In the genomic region with DNA sequence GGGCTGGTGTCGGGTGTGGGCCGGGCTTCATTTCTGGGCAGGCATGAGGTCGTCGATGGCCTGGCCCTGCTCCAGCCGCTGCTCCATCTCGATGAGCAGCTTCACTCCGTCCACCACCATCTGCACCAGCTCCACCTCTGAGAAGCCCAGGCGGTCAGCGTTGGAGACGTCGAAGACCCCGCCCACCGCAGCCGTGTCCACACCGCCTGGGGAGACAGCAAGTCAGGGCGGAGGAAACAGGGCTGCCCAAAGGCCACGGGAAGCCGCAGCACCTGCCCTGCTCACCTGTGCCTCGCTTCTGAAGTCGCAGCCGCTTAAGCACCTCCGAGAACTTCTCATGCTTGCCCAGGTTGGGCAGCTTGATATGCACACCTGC, we compare ENCODE assay signal across 9 cellular contexts. TPM values are rescaled to one million over a fixed set of nuclear protein-coding genes. Genes with fewer than 3 reads are reported as not detected.
DNase-seq lines count a peak whose midpoint lies in the region; ATAC-seq and TF ChIP-seq lines count a peak whose summit lies in the region.
"Had no signal": no experiment of that assay in that cellular context is flagged by ENCODE, and none has a peak within 500 bp of the region (broad histone marks: within the 10 kb centered on the region; RNA-seq: fewer than 3 reads in every experiment).

No MANE protein-coding gene starts in this region.

- no peak overlapping the region for H3K4me3 ChIP-seq in testis

- TF ChIP-seq POLR2A in testis (IDR thresholded peaks at IDR 0.05) = no peak

- no peaks in the 10 kb centered on the region for H3K9me3 ChIP-seq in testis

- no peak for ATAC-seq in left lobe of liver
- no peak for ATAC-seq in HG02870 (IDR thresholded peaks at IDR 0.05; ENCODE audit: unreplicated experiment)

- H3K27ac ChIP-seq in testis = peak overlapping the region; percentile 94 to 95

- H3K27ac Mint-ChIP-seq in activated T-helper 1 cell treated with anti-CD3 and anti-CD28 coated beads, Interleukin-12 subunit alpha, Interleukin-12 subunit beta, Interleukin-2, Interleukin-4 antibody, amounts not matched to agents 30 ng/mL and 10 ng/mL and 1 ng/mL, durations not matched to agents 14 hours and 24 hours and 36 hours = no peak overlapping the region

- no peaks in the 10 kb centered on the region for H3K9me3 Mint-ChIP-seq in activated T-helper 1 cell treated with anti-CD3 and anti-CD28 coated beads, Interleukin-12 subunit alpha, Interleukin-12 subunit beta, Interleukin-2, Interleukin-4 antibody, amounts not matched to agents 30 ng/mL and 10 ng/mL and 1 ng/mL, durations not matched to agents 14 hours and 24 hours and 36 hours

- DNase-seq in activated CD4-positive, alpha-beta T cell treated with anti-CD3 and anti-CD28 coated beads for 48 hours = peak; percentile 1
- DNase-seq in activated CD4-positive, alpha-beta T cell treated with anti-CD3 and anti-CD28 coated beads for 4 hours = no peak
- DNase-seq in activated T-helper 1 cell treated with anti-CD3 and anti-CD28 coated beads, Interleukin-12 subunit alpha, Interleukin-12 subunit beta, Interleukin-2, Interleukin-4 antibody, amounts not matched to agents 30 ng/mL and 10 ng/mL and 1 ng/mL, durations not matched to agents 14 hours and 24 hours and 36 hours (ENCODE audit: low spot score) = no peak
- DNase-seq in left lobe of liver (ENCODE audit: low spot score) = peak; percentile 49
- no peak for DNase-seq in testis
- no peak for DNase-seq in SIG-M5 treated with dmso at 0.1 percent for 504 hours (lab: John Stamatoyannopoulos, UW; ENCODE audit: unreplicated experiment)
- no peak for DNase-seq in GM19238 (ENCODE audit: insufficient read length, low spot score)
- DNase-seq: activated CD8-positive, alpha-beta memory T cell treated with anti-CD3 and anti-CD28 coated beads, Interleukin-2, amount 50 U/mL, for 48 hours had no signal

- H3K27me3 ChIP-seq in testis = no peaks in the 10 kb centered on the region

- intact Hi-C loops in activated T-helper 1 cell treated with anti-CD3 and anti-CD28 coated beads, Interleukin-12 subunit alpha, Interleukin-12 subunit beta, Interleukin-2, Interleukin-4 antibody, amounts not matched to agents 30 ng/mL and 10 ng/mL and 1 ng/mL, durations not matched to agents 14 hours and 24 hours and 36 hours (cut with micrococcal nuclease) = loop anchor here (10.0 kb wide), 1 partner anchor 185 kb away; a partner anchor contains a TSS
- intact Hi-C loops in testis (cut with DNase I; ENCODE audit: low total_unique reads) = no loop called here

- H3K36me3 Mint-ChIP-seq in activated T-helper 1 cell treated with anti-CD3 and anti-CD28 coated beads, Interleukin-12 subunit alpha, Interleukin-12 subunit beta, Interleukin-2, Interleukin-4 antibody, amounts not matched to agents 30 ng/mL and 10 ng/mL and 1 ng/mL, durations not matched to agents 14 hours and 24 hours and 36 hours (ENCODE audit: low read depth) = no peaks in the 10 kb centered on the region

- H3K27me3 Mint-ChIP-seq in activated T-helper 1 cell treated with anti-CD3 and anti-CD28 coated beads, Interleukin-12 subunit alpha, Interleukin-12 subunit beta, Interleukin-2, Interleukin-4 antibody, amounts not matched to agents 30 ng/mL and 10 ng/mL and 1 ng/mL, durations not matched to agents 14 hours and 24 hours and 36 hours (ENCODE audit: insufficient read depth) = peaks cover 19% of the 10 kb centered on the region

- H3K4me1 ChIP-seq in testis = peaks cover 46% of the 10 kb centered on the region

- no peaks in the 10 kb centered on the region for H3K36me3 ChIP-seq in testis (ENCODE audit: low read depth, missing control alignments)

- peak overlapping the region; percentile 64 for H3K4me3 Mint-ChIP-seq in activated T-helper 1 cell treated with anti-CD3 and anti-CD28 coated beads, Interleukin-12 subunit alpha, Interleukin-12 subunit beta, Interleukin-2, Interleukin-4 antibody, amounts not matched to agents 30 ng/mL and 10 ng/mL and 1 ng/mL, durations not matched to agents 14 hours and 24 hours and 36 hours

- H3K4me1 Mint-ChIP-seq in activated T-helper 1 cell treated with anti-CD3 and anti-CD28 coated beads, Interleukin-12 subunit alpha, Interleukin-12 subunit beta, Interleukin-2, Interleukin-4 antibody, amounts not matched to agents 30 ng/mL and 10 ng/mL and 1 ng/mL, durations not matched to agents 14 hours and 24 hours and 36 hours (ENCODE audit: low read depth) = peaks cover 6% of the 10 kb centered on the region

- no peak for TF ChIP-seq CTCF in testis (IDR thresholded peaks at IDR 0.05)

- 43 to 44% methylated on average over 15 to 22 of the region's 22 CpGs for WGBS in testis, 2 donors

RNA-seq across cellular contexts. Expression of a gene that starts 2.8 kb away (rescaled TPM):
- total RNA-seq in activated T-helper 1 cell treated with anti-CD3 and anti-CD28 coated beads, Interleukin-12 subunit alpha, Interleukin-12 subunit beta, Interleukin-2, Interleukin-4 antibody, amounts not matched to agents 30 ng/mL and 10 ng/mL and 1 ng/mL, durations not matched to agents 14 hours and 24 hours and 36 hours = 13.7 and 16.0 TPM in 2 replicates
- total RNA-seq in left lobe of liver (10.2 TPM), testis (1,000 to 10,000 TPM; 1,148 to 1,322 TPM)
- 504 TPM for polyA plus RNA-seq in testis (ENCODE audit: insufficient read depth, low read depth, low replicate concordance)

RNA-seq across cellular contexts. Expression of a gene that starts 9.2 kb away (rescaled TPM):
- 23.4 and 23.7 TPM in 2 replicates for total RNA-seq in activated T-helper 1 cell treated with anti-CD3 and anti-CD28 coated beads, Interleukin-12 subunit alpha, Interleukin-12 subunit beta, Interleukin-2, Interleukin-4 antibody, amounts not matched to agents 30 ng/mL and 10 ng/mL and 1 ng/mL, durations not matched to agents 14 hours and 24 hours and 36 hours
- total RNA-seq in left lobe of liver (6.0 TPM), testis (10 to 100 TPM; 19.1 to 29.8 TPM)
- 12.1 TPM for polyA plus RNA-seq in testis (ENCODE audit: insufficient read depth, low read depth, low replicate concordance)

RNA-seq across cellular contexts. Expression of a gene that starts 42.6 kb away (rescaled TPM):
- total RNA-seq in activated T-helper 1 cell treated with anti-CD3 and anti-CD28 coated beads, Interleukin-12 subunit alpha, Interleukin-12 subunit beta, Interleukin-2, Interleukin-4 antibody, amounts not matched to agents 30 ng/mL and 10 ng/mL and 1 ng/mL, durations not matched to agents 14 hours and 24 hours and 36 hours = 33.8 and 34.1 TPM in 2 replicates
- total RNA-seq in left lobe of liver (7.5 TPM), testis (100 to 1,000 TPM in 1 of 2 donors, 10 to 100 TPM in 1; 63.4 to 124 TPM)
- 202 TPM for polyA plus RNA-seq in testis (ENCODE audit: insufficient read depth, low read depth, low replicate concordance)

RNA-seq across cellular contexts. Expression of a gene that starts 42.9 kb away (rescaled TPM):
- total RNA-seq in activated T-helper 1 cell treated with anti-CD3 and anti-CD28 coated beads, Interleukin-12 subunit alpha, Interleukin-12 subunit beta, Interleukin-2, Interleukin-4 antibody, amounts not matched to agents 30 ng/mL and 10 ng/mL and 1 ng/mL, durations not matched to agents 14 hours and 24 hours and 36 hours = 37.2 and 39.7 TPM in 2 replicates
- total RNA-seq in left lobe of liver = 17.1 TPM
- total RNA-seq in testis = 10 to 100 TPM; 28.9 to 68.7 TPM
- polyA plus RNA-seq in testis (ENCODE audit: insufficient read depth, low read depth, low replicate concordance) = 152 TPM

Comparison
In these comparisons a context has a peak if more than half of its experiments do, and no peak if none do; other contexts are left out.
1. DNase-seq: peak in activated CD4-positive, alpha-beta T cell treated with anti-CD3 and anti-CD28 coated beads for 48 hours (single experiment) and left lobe of liver (single experiment); none in activated CD4-positive, alpha-beta T cell treated with anti-CD3 and anti-CD28 coated beads for 4 hours (0 of 2), activated T-helper 1 cell treated with anti-CD3 and anti-CD28 coated beads, Interleukin-12 subunit alpha, Interleukin-12 subunit beta, Interleukin-2, Interleukin-4 antibody, amounts not matched to agents 30 ng/mL and 10 ng/mL and 1 ng/mL, durations not matched to agents 14 hours and 24 hours and 36 hours (single experiment), testis (single experiment), SIG-M5 treated with dmso at 0.1 percent for 504 hours (single experiment) and GM19238 (single experiment).
2. RNA of a gene that starts 2.8 kb away (total RNA-seq): 1,148 to 1,322 TPM in testis; 13.7 to 16.0 TPM in activated T-helper 1 cell treated with anti-CD3 and anti-CD28 coated beads, Interleukin-12 subunit alpha, Interleukin-12 subunit beta, Interleukin-2, Interleukin-4 antibody, amounts not matched to agents 30 ng/mL and 10 ng/mL and 1 ng/mL, durations not matched to agents 14 hours and 24 hours and 36 hours and 10.2 TPM in left lobe of liver (single experiment); every median in the first group is over 10 times any median in the second.